In genomic region chr15:98713585-98714001, GRCh38 we compare ENCODE assay signal across 10 cellular contexts.
DNase-seq lines count a peak whose midpoint lies in the region; ATAC-seq, FAIRE-seq and TF ChIP-seq lines count a peak whose summit lies in the region.
"Had no signal": no experiment of that assay in that cellular context is flagged by ENCODE, and none has a peak within 500 bp of the region (broad histone marks: within the 10 kb centered on the region; RNA-seq: fewer than 3 reads in every experiment).

No MANE protein-coding gene starts in this region.

- ATAC-seq in T-cell (replicated peaks in 1 of 4): peak; percentile 39 to 88 (median 66)

- H3K27me3 ChIP-seq in stomach: no peaks in the 10 kb centered on the region

- no peak overlapping the region for H3K4me3 ChIP-seq in stomach

- H3K27me3 Mint-ChIP-seq in activated CD4-positive, alpha-beta T cell treated with anti-CD3 and anti-CD28 coated beads, Interleukin-2, amount 10 ng/mL, durations not matched to agents 24 days and 14 days: no peaks in the 10 kb centered on the region
- no peaks in the 10 kb centered on the region for H3K27me3 Mint-ChIP-seq in T-cell

- H3K9me3 Mint-ChIP-seq in activated CD4-positive, alpha-beta T cell treated with anti-CD3 and anti-CD28 coated beads, Interleukin-2, amount 10 ng/mL, durations not matched to agents 24 days and 14 days: peaks cover 4% of the 10 kb centered on the region
- peaks cover 11 to 15% (median 12%) of the 10 kb centered on the region in 3 donors for H3K9me3 Mint-ChIP-seq in T-cell

- peak; percentile 77 for DNase-seq in activated CD4-positive, alpha-beta T cell treated with anti-CD3 and anti-CD28 coated beads, Interleukin-2, amount 10 ng/mL, durations not matched to agents 24 days and 14 days
- no peak for DNase-seq in activated CD4-positive, alpha-beta T cell treated with anti-CD3 and anti-CD28 coated beads for 48 hours
- DNase-seq in T-cell (peak in 9 of 34 experiments; percentile 3 to 43 (median 11)), cardiac septum (ENCODE audit: low spot score) (peak; percentile 75), stomach (peak; percentile 53), NCI-H524 (lab: John Stamatoyannopoulos, UW) (no peak), ACHN (no peak), H54 (ENCODE audit: insufficient read length, low spot score) (no peak)
- DNase-seq: activated CD4-positive, CD25-positive, alpha-beta regulatory T cell had no signal

- CTCF ChIA-PET in T-cell (lab: Charles Lee): no interaction called here

- H3K4me1 ChIP-seq in stomach: peaks cover 24 to 74% (median 53%) of the 10 kb centered on the region in 4 donors

- intact Hi-C loops in activated CD4-positive, alpha-beta T cell treated with anti-CD3 and anti-CD28 coated beads, Interleukin-2, amount 10 ng/mL, durations not matched to agents 24 days and 14 days (cut with micrococcal nuclease): no loop called here
- intact Hi-C loops in cardiac septum (cut with DNase I): no loop called here
- intact Hi-C loops in stomach (cut with DNase I; ENCODE audit: low total_unique reads): no loop called here

- TF ChIP-seq CTCF in stomach (IDR thresholded peaks at IDR 0.05): no peak

- in situ Hi-C loops in ACHN (cut with HindIII; ENCODE audit: low pct_ligation_motif_present, low pct_unique_long_range_greater_than_20kb, low sequenced_read_pairs): no loop called here

- peaks cover 45% of the 10 kb centered on the region for H3K4me1 Mint-ChIP-seq in activated CD4-positive, alpha-beta T cell treated with anti-CD3 and anti-CD28 coated beads, Interleukin-2, amount 10 ng/mL, durations not matched to agents 24 days and 14 days
- H3K4me1 Mint-ChIP-seq in T-cell: peaks cover 64 to 79% (median 66%) of the 10 kb centered on the region in 3 donors

- POLR2A ChIA-PET in T-cell (lab: Charles Lee): no interaction called here

- peak overlapping the region; percentile 43 for H3K27ac Mint-ChIP-seq in activated CD4-positive, alpha-beta T cell treated with anti-CD3 and anti-CD28 coated beads, Interleukin-2, amount 10 ng/mL, durations not matched to agents 24 days and 14 days
- H3K27ac Mint-ChIP-seq in T-cell: peak overlapping the region; percentile 60 to 78

- peak overlapping the region; percentile 52 to 65 (median 58) for H3K27ac ChIP-seq in stomach

- H3K9me3 ChIP-seq in stomach: peaks cover 0 to 9% (median 3%) of the 10 kb centered on the region in 4 donors

- H3K36me3 ChIP-seq in stomach: peaks cover 0 to 14% (median 5%) of the 10 kb centered on the region in 4 donors

- H3K4me3 Mint-ChIP-seq in activated CD4-positive, alpha-beta T cell treated with anti-CD3 and anti-CD28 coated beads, Interleukin-2, amount 10 ng/mL, durations not matched to agents 24 days and 14 days: peak overlapping the region; percentile 40
- peak overlapping the region; percentile 11 to 63 (median 18) for H3K4me3 Mint-ChIP-seq in T-cell

- FAIRE-seq in H54 (lab: Jason Lieb, UNC): no peak
- FAIRE-seq: A204.1 had no signal

- WGBS in stomach, 5 donors: 19 to 39% (median 33%) methylated on average over 3 of the region's 3 CpGs

- no peak for TF ChIP-seq POLR2A in stomach (IDR thresholded peaks at IDR 0.05)
- no peak for TF ChIP-seq POLR2A in H54 (IDR thresholded peaks at IDR 0.05; ENCODE audit: low read depth, low read length)

- peaks cover 15% of the 10 kb centered on the region for H3K36me3 Mint-ChIP-seq in activated CD4-positive, alpha-beta T cell treated with anti-CD3 and anti-CD28 coated beads, Interleukin-2, amount 10 ng/mL, durations not matched to agents 24 days and 14 days (ENCODE audit: low read depth)
- H3K36me3 Mint-ChIP-seq in T-cell: peaks cover 26% of the 10 kb centered on the region

- no peak for TF ChIP-seq EP300 in stomach (IDR thresholded peaks at IDR 0.05)

Comparison
In these comparisons a context has a peak if more than half of its experiments do, and no peak if none do; other contexts are left out.
1. DNase-seq: peak in activated CD4-positive, alpha-beta T cell treated with anti-CD3 and anti-CD28 coated beads, Interleukin-2, amount 10 ng/mL, durations not matched to agents 24 days and 14 days (single experiment), cardiac septum (single experiment) and stomach (single experiment); none in activated CD4-positive, alpha-beta T cell treated with anti-CD3 and anti-CD28 coated beads for 48 hours (single experiment), NCI-H524 (0 of 2), ACHN (single experiment) and H54 (single experiment).